11 cellular contexts compared by ENCODE assay signal in the genomic region with DNA sequence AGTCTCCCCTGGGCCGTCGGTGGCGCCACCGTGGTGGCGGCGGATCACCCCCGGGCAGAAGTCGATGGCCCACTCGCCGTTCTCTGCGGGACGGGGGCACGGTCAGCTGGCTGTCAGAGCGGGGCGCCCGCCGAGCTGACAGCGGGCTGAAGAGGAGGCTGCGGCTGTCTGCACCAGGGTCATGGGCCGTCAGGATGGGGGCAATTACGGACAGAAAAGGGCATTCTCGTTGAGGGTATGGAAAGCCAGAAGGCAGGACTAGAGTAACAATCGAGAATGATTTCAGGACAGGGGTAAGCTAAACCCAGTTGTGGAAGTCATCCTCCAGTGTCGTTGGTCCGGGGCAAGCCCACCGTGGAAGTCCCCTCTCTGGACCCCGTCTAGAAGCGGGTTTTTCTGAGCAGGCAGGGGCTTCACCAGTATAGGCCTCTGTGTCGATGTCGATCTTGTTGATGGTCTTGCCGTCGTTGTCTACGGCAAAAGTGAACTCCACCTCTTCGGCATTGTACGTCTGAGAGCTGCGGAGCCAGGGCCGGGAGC. TPM values are rescaled to one million over a fixed set of nuclear protein-coding genes. Genes with fewer than 3 reads are reported as not detected.
DNase-seq lines count a peak whose midpoint lies in the region; ATAC-seq, FAIRE-seq and TF ChIP-seq lines count a peak whose summit lies in the region.
"Had no signal": no experiment of that assay in that cellular context is flagged by ENCODE, and none has a peak within 500 bp of the region (broad histone marks: within the 10 kb centered on the region; RNA-seq: fewer than 3 reads in every experiment).

No MANE protein-coding gene starts in this region.

- H3K4me2 ChIP-seq in osteoblast (ENCODE audit: insufficient read depth, low read length) = peak overlapping the region; percentile 2

- H3K36me3 Mint-ChIP-seq in CD4-positive, CD25-positive, alpha-beta regulatory T cell = no peaks in the 10 kb centered on the region

- TF ChIP-seq CTCF in osteoblast (IDR thresholded peaks at IDR 0.05; ENCODE audit: extremely low read depth, low read depth, low read length) = no peak
- TF ChIP-seq CTCF in D721Med (IDR thresholded peaks at IDR 0.05; ENCODE audit: insufficient read depth, missing control alignments) = no peak
- no peak for TF ChIP-seq CTCF in GM10266 (IDR thresholded peaks at IDR 0.05; ENCODE audit: control insufficient read depth, insufficient read depth, low read depth, missing control alignments)

- no peak for ATAC-seq in CD4-positive, CD25-positive, alpha-beta regulatory T cell (ENCODE audit: low read depth in 2 of 2)
- ATAC-seq in HG02642 (IDR thresholded peaks at IDR 0.05; ENCODE audit: poor library complexity, unreplicated experiment) = no peak

- H3K4me1 ChIP-seq in CD4-positive, CD25-positive, alpha-beta regulatory T cell (ENCODE audit: control insufficient read depth, insufficient read depth, low read length, poor library complexity, severe bottlenecking) = peaks cover 42% of the 10 kb centered on the region
- H3K4me1 ChIP-seq in HUES64 (ENCODE audit: insufficient read depth, low read length) (no peaks in the 10 kb centered on the region), osteoblast (ENCODE audit: insufficient read depth, low read length) (peaks cover 17% of the 10 kb centered on the region)

- FAIRE-seq in D721Med (lab: Jason Lieb, UNC) = no peak

- peak overlapping the region; percentile 76 to 94 (median 87) for H3K4me3 Mint-ChIP-seq in CD4-positive, CD25-positive, alpha-beta regulatory T cell

- peaks cover 6% of the 10 kb centered on the region for H3K36me3 ChIP-seq in CD4-positive, CD25-positive, alpha-beta regulatory T cell (ENCODE audit: control insufficient read depth, insufficient read depth, low read length)
- peaks cover 7% of the 10 kb centered on the region for H3K36me3 ChIP-seq in HUES64 (ENCODE audit: insufficient read depth, low read length)
- peaks cover 10% of the 10 kb centered on the region for H3K36me3 ChIP-seq in osteoblast (ENCODE audit: insufficient read depth, low read length)

- no peak overlapping the region for H2AFZ ChIP-seq in osteoblast (ENCODE audit: low read length)

- no peaks in the 10 kb centered on the region for H3K79me2 ChIP-seq in osteoblast (ENCODE audit: insufficient read depth, low read length)

- H3K9me3 Mint-ChIP-seq in CD4-positive, CD25-positive, alpha-beta regulatory T cell = peaks cover 0 to 4% (median 0%) of the 10 kb centered on the region in 7 donors

- peaks cover 7% of the 10 kb centered on the region for H4K20me1 ChIP-seq in osteoblast (ENCODE audit: insufficient read depth, low read length)

- H3K9ac ChIP-seq in HUES64 (ENCODE audit: low read depth, low read length) = no peak overlapping the region

- peak overlapping the region; percentile 48 for H3K4me3 ChIP-seq in CD4-positive, CD25-positive, alpha-beta regulatory T cell (ENCODE audit: low read depth, low read length)
- peak overlapping the region; percentile 58; the same call in 1 of the 2 replicates for H3K4me3 ChIP-seq in HUES64 (ENCODE audit: low read length)
- peak overlapping the region; percentile 72 for H3K4me3 ChIP-seq in osteoblast (ENCODE audit: insufficient read depth, low read length)

- H3K9me3 ChIP-seq in CD4-positive, CD25-positive, alpha-beta regulatory T cell (ENCODE audit: control insufficient read depth in 2 of 2, low read length in 2 of 2) = no peaks in the 10 kb centered on the region
- H3K9me3 ChIP-seq in HUES64 (ENCODE audit: insufficient read depth, low read depth, low read length) = no peaks in the 10 kb centered on the region
- H3K9me3 ChIP-seq in osteoblast (ENCODE audit: low read depth, low read length) = no peaks in the 10 kb centered on the region

- H3K27me3 ChIP-seq in CD4-positive, CD25-positive, alpha-beta regulatory T cell (ENCODE audit: control insufficient read depth, insufficient read depth, low read length) = no peaks in the 10 kb centered on the region
- no peaks in the 10 kb centered on the region for H3K27me3 ChIP-seq in HUES64 (ENCODE audit: insufficient read depth, low read length)
- H3K27me3 ChIP-seq in osteoblast (ENCODE audit: insufficient read depth, low read length) = peaks cover 8% of the 10 kb centered on the region

- H3K27ac ChIP-seq in CD4-positive, CD25-positive, alpha-beta regulatory T cell (ENCODE audit: insufficient read depth, low read length, poor library complexity, severe bottlenecking) = peak overlapping the region; percentile 72
- H3K27ac ChIP-seq in HUES64 (ENCODE audit: low read depth, low read length) (no peak overlapping the region), cingulate gyrus (ENCODE audit: low read depth, low read length) (peak overlapping the region; percentile 93), osteoblast (ENCODE audit: low read depth, low read length) (peak overlapping the region; percentile 17)

- peaks cover 0 to 45% (median 21%) of the 10 kb centered on the region in 4 donors for H3K4me1 Mint-ChIP-seq in CD4-positive, CD25-positive, alpha-beta regulatory T cell

- peak overlapping the region in 2 of 3 donors; percentile 90 to 99 for H3K27ac Mint-ChIP-seq in CD4-positive, CD25-positive, alpha-beta regulatory T cell

- WGBS in HUES64 = 96% methylated on average over 37 of the region's 37 CpGs

- DNase-seq in CD4-positive, CD25-positive, alpha-beta regulatory T cell = no peak
- peak; percentile 55 for DNase-seq in osteoblast (ENCODE audit: insufficient read length, low spot score, missing footprints)
- DNase-seq in NCI-H526 treated with DMSO at 0.1 percent for 48 hours (lab: John Stamatoyannopoulos, UW) = no peak
- DNase-seq in D721Med (ENCODE audit: insufficient read length, low spot score) = no peak
- DNase-seq in GM10266 (ENCODE audit: extremely low spot score) = no peak
- DNase-seq: NCI-H446 had no signal

- peaks cover 27% of the 10 kb centered on the region for H3K27me3 Mint-ChIP-seq in CD4-positive, CD25-positive, alpha-beta regulatory T cell

RNA-seq across cellular contexts. Expression of a gene that starts 1.7 kb away (rescaled TPM):
- 3.8 TPM for total RNA-seq in CD4-positive, CD25-positive, alpha-beta regulatory T cell
- under 1 TPM in 2 of 4 donors, not detected in 2; 0.15 to 0.25 TPM for polyA plus RNA-seq in CD4-positive, CD25-positive, alpha-beta regulatory T cell
- 0.10 TPM for polyA plus RNA-seq in HUES64 (2013, experiment 1 of 2)
- polyA plus RNA-seq in HUES64 (2013, experiment 2 of 2) = 0.19 TPM
- 1.4 and 1.8 TPM in 2 replicates for total RNA-seq in osteoblast
- total RNA-seq: LHCN-M2 had no signal

RNA-seq across cellular contexts. Expression of a gene that starts 1.8 kb away (rescaled TPM):
- 45.6 TPM for total RNA-seq in CD4-positive, CD25-positive, alpha-beta regulatory T cell
- polyA plus RNA-seq in CD4-positive, CD25-positive, alpha-beta regulatory T cell = 1 to 10 TPM; 1.1 to 1.5 (median 1.3) TPM
- polyA plus RNA-seq in HUES64 (2013, experiment 1 of 2) = 0.65 TPM
- polyA plus RNA-seq in HUES64 (2013, experiment 2 of 2) = 0.76 TPM
- total RNA-seq in osteoblast = 4.0 and 5.3 TPM in 2 replicates
- total RNA-seq: SK-MEL-5 had no signal

RNA-seq across cellular contexts. Expression of a gene that starts 30.9 kb away (rescaled TPM):
- 1.9 TPM for total RNA-seq in CD4-positive, CD25-positive, alpha-beta regulatory T cell
- under 1 TPM in 2 of 4 donors, not detected in 2; 0.07 to 0.22 TPM for polyA plus RNA-seq in CD4-positive, CD25-positive, alpha-beta regulatory T cell
- not detected for polyA plus RNA-seq in HUES64 (2013, experiment 1 of 2)
- polyA plus RNA-seq in HUES64 (2013, experiment 2 of 2) = not detected
- not detected in 2 replicates for total RNA-seq in osteoblast
- total RNA-seq: LHCN-M2, SK-MEL-5 had no signal

RNA-seq across cellular contexts. Expression of a gene that starts 38.7 kb away (rescaled TPM):
- 22.6 TPM for total RNA-seq in CD4-positive, CD25-positive, alpha-beta regulatory T cell
- 10 to 100 TPM; 69.3 to 78.4 (median 74.4) TPM for polyA plus RNA-seq in CD4-positive, CD25-positive, alpha-beta regulatory T cell
- 53.6 TPM for polyA plus RNA-seq in HUES64 (2013, experiment 1 of 2)
- 54.9 TPM for polyA plus RNA-seq in HUES64 (2013, experiment 2 of 2)
- total RNA-seq in osteoblast = 43.6 and 47.4 TPM in 2 replicates

RNA-seq across cellular contexts. Expression of a gene that starts 38.9 kb away (rescaled TPM):
- 105 TPM for total RNA-seq in CD4-positive, CD25-positive, alpha-beta regulatory T cell
- polyA plus RNA-seq in CD4-positive, CD25-positive, alpha-beta regulatory T cell = 10 to 100 TPM; 31.5 to 58.2 (median 45.9) TPM
- polyA plus RNA-seq in HUES64 (2013, experiment 1 of 2) = 93.3 TPM
- polyA plus RNA-seq in HUES64 (2013, experiment 2 of 2) = 106 TPM
- 25.3 and 26.5 TPM in 2 replicates for total RNA-seq in osteoblast
